Comparison of ENCODE assay signal across 1 cellular context in the genomic region with DNA sequence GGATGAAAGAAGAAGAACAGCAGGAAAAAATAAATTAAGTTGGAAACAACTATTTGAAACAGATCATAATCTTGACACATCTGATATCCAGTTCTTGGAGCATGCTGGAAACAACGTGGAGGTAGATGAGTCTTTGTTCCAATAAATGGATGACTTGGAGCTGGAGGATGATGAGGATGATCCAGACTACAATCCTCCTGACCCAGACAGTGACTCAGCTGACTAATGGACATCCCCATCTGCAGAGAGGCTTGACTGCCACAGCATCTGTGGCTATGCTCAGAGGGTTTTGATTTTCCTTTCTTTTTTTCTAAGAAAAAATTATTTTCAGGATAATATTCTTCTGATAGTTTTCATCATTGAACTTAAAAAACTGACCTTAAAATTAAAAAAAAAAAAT.
TF ChIP-seq lines count a peak whose summit lies in the region.

No MANE protein-coding gene starts in this region.

TF ChIP-seq in K562, 482 proteins besides CTCF, POLR2A, EP300 and RAD21 (continued from another document):
- TF ChIP-seq, protein P1, sequence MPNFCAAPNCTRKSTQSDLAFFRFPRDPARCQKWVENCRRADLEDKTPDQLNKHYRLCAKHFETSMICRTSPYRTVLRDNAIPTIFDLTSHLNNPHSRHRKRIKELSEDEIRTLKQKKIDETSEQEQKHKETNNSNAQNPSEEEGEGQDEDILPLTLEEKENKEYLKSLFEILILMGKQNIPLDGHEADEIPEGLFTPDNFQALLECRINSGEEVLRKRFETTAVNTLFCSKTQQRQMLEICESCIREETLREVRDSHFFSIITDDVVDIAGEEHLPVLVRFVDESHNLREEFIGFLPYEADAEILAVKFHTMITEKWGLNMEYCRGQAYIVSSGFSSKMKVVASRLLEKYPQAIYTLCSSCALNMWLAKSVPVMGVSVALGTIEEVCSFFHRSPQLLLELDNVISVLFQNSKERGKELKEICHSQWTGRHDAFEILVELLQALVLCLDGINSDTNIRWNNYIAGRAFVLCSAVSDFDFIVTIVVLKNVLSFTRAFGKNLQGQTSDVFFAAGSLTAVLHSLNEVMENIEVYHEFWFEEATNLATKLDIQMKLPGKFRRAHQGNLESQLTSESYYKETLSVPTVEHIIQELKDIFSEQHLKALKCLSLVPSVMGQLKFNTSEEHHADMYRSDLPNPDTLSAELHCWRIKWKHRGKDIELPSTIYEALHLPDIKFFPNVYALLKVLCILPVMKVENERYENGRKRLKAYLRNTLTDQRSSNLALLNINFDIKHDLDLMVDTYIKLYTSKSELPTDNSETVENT (CRISPR knock-in tag; IDR thresholded peaks at IDR 0.05) = no peak
